ENCODE assay signal across 16 cellular contexts in the genomic region with DNA sequence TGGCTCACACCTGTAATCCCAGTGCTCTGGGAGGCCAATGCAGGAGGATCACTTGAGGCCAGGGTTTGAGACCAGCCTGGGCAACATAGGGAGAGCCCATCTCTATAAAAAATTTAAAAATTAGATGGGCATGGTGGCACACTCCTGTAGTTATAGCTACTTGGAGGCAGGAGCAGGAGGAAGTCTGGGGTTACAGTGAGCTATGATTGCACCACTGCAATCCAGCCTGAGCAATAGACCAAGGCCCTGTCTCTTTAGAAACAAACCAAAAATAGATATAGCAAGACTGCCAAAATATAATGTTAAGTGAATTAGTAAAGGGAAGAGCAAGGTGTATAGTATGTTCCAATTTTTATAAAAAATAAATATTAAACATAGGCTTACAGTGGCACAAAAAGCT.
"Had no signal": no experiment of that assay in that cellular context is flagged by ENCODE, and none has a peak within 500 bp of the region (broad histone marks: within the 10 kb centered on the region; RNA-seq: fewer than 3 reads in every experiment).

No MANE protein-coding gene starts in this region.

- H3K4me1 ChIP-seq: body of pancreas, upper lobe of left lung had no signal

- H3K27ac ChIP-seq: body of pancreas, thoracic aorta, upper lobe of left lung had no signal

- ATAC-seq: activated CD8-positive, alpha-beta T cell treated with anti-CD3 and anti-CD28 coated beads for 36 hours; body of pancreas; natural killer cell treated with Interleukin-12 subunit alpha and Interleukin-12 subunit beta and Interleukin-15 and Interleukin-18, amount 100 ng/mL, for 72 hours; stimulated activated naive B cell treated with anti-CD40 and anti-IgM and Interleukin-4, amounts not matched to agents 10 μg/mL and 1 μg/mL and 100 μg/mL, for 72 hours had no signal

- DNase-seq: activated CD4-positive, alpha-beta T cell treated with anti-CD3 and anti-CD28 coated beads, Interleukin-2, amount 10 ng/mL, durations not matched to agents 24 days and 14 days; activated CD8-positive, alpha-beta T cell treated with anti-CD3 and anti-CD28 coated beads for 36 hours; activated naive CD4-positive, alpha-beta T cell treated with anti-CD3 and anti-CD28 coated beads for 36 hours; activated T-cell treated with anti-CD3 and anti-CD28 coated beads, Interleukin-2, amount 50 U/mL, for 1 hour; body of pancreas; dorsolateral prefrontal cortex; foreskin fibroblast; hypothalamus; islet precursor cell; left colon; stimulated activated naive B cell treated with anti-CD40 and anti-IgM and Interleukin-4, amounts not matched to agents 10 μg/mL and 1 μg/mL and 100 μg/mL, for 72 hours; T1000; upper lobe of left lung had no signal

- H3K4me3 ChIP-seq: body of pancreas, dorsolateral prefrontal cortex, lung, thoracic aorta, upper lobe of left lung had no signal

- H3K9me3 ChIP-seq: body of pancreas, thoracic aorta, upper lobe of left lung had no signal

- H3K27me3 ChIP-seq: body of pancreas, upper lobe of left lung had no signal

- H3K36me3 ChIP-seq: thoracic aorta, upper lobe of left lung had no signal
